ENCODE assay signal across 12 cellular contexts in genomic region chr18:269480-270090, GRCh38. TPM values are rescaled to one million over a fixed set of nuclear protein-coding genes. Genes with fewer than 3 reads are reported as not detected.
A peak's percentile ranks its signal among the peaks of the same experiment; 100 is the strongest.
DNase-seq lines count a peak whose midpoint lies in the region; ATAC-seq and TF ChIP-seq lines count a peak whose summit lies in the region.
"Had no signal": no experiment of that assay in that cellular context is flagged by ENCODE, and none has a peak within 500 bp of the region (broad histone marks: within the 10 kb centered on the region; RNA-seq: fewer than 3 reads in every experiment).

No MANE protein-coding gene starts in this region.

- H3K36me3 ChIP-seq in CD8-positive, alpha-beta memory T cell (ENCODE audit: insufficient read depth, low read length), result peaks cover 5% of the 10 kb centered on the region
- peaks cover 3 to 7% (median 4%) of the 10 kb centered on the region in 3 donors for H3K36me3 ChIP-seq in tibial artery
- H3K36me3 ChIP-seq: cardiac muscle cell had no signal

- no peak for TF ChIP-seq CTCF in HFF-Myc (IDR thresholded peaks at IDR 0.05; ENCODE audit: low read depth, low read length, missing control alignments)
- no peak for TF ChIP-seq CTCF in tibial artery (IDR thresholded peaks at IDR 0.05)

- DNase-seq in CD8-positive, alpha-beta memory T cell, result no peak
- DNase-seq in HFF-Myc (ENCODE audit: extremely low read depth, low read depth) (no peak), memory B cell (ENCODE audit: low spot score in 2 of 2) (no peak), NCI-H446 (lab: John Stamatoyannopoulos, UW) (no peak), tibial artery (no peak), 8988T (no peak), NCI-H187 treated with DMSO at 0.1 percent for 48 hours (lab: John Stamatoyannopoulos, UW) (no peak)
- DNase-seq in activated CD8-positive, alpha-beta T cell treated with anti-CD3 and anti-CD28 coated beads, Interleukin-2, amount 10 ng/mL, durations not matched to agents 7 days and 5 days, result no peak
- DNase-seq: EL, left lung had no signal

- CTCF ChIA-PET in CD8-positive, alpha-beta memory T cell (lab: Charles Lee), result no interaction called here
- CTCF ChIA-PET in activated CD8-positive, alpha-beta T cell treated with anti-CD3 and anti-CD28 coated beads, Interleukin-2, amount 10 ng/mL, durations not matched to agents 7 days and 5 days (lab: Charles Lee), result interaction anchor here (0.7 kb wide), 1 partner anchor 110 kb away, joined by 3 read pairs; no protein-coding TSS in a partner anchor

- peaks cover 24% of the 10 kb centered on the region for H3K4me1 ChIP-seq in CD8-positive, alpha-beta memory T cell (ENCODE audit: insufficient read depth, low read length)
- H3K4me1 ChIP-seq in tibial artery, result peaks cover 0 to 25% (median 18%) of the 10 kb centered on the region in 4 donors

- peaks cover 0 to 22% (median 3%) of the 10 kb centered on the region in 3 donors for H3K36me3 Mint-ChIP-seq in CD8-positive, alpha-beta memory T cell
- H3K36me3 Mint-ChIP-seq in activated CD8-positive, alpha-beta T cell treated with anti-CD3 and anti-CD28 coated beads, Interleukin-2, amount 10 ng/mL, durations not matched to agents 7 days and 5 days (ENCODE audit: low read depth), result peaks cover 10% of the 10 kb centered on the region
- H3K36me3 Mint-ChIP-seq in memory B cell, result peaks cover 8% of the 10 kb centered on the region

- H3K4me3 Mint-ChIP-seq in CD8-positive, alpha-beta memory T cell, result peak overlapping the region; percentile 53 to 100 (median 98)
- H3K4me3 Mint-ChIP-seq in activated CD8-positive, alpha-beta T cell treated with anti-CD3 and anti-CD28 coated beads, Interleukin-2, amount 10 ng/mL, durations not matched to agents 7 days and 5 days, result peak overlapping the region; percentile 99
- H3K4me3 Mint-ChIP-seq in memory B cell, result peak overlapping the region; percentile 35

- no peak overlapping the region for H3K27ac ChIP-seq in CD8-positive, alpha-beta memory T cell (ENCODE audit: low read depth, low read length)
- no peak overlapping the region for H3K27ac ChIP-seq in tibial artery

- intact Hi-C loops in tibial artery (cut with DNase I; ENCODE audit: low total_unique reads), result no loop called here

- no peaks in the 10 kb centered on the region for H3K9me3 ChIP-seq in CD8-positive, alpha-beta memory T cell (ENCODE audit: low read length)
- no peaks in the 10 kb centered on the region for H3K9me3 ChIP-seq in tibial artery
- H3K9me3 ChIP-seq: left lung, thyroid gland had no signal

- no peak overlapping the region for H3K4me3 ChIP-seq in CD8-positive, alpha-beta memory T cell (ENCODE audit: low read length)
- H3K4me3 ChIP-seq in HFF-Myc (replicated peaks; ENCODE audit: low read depth, low read length) (peak overlapping the region; percentile 91), tibial artery (peak overlapping the region in 1 of 2 donors; percentile 84)

- ATAC-seq in activated CD8-positive, alpha-beta T cell treated with anti-CD3 and anti-CD28 coated beads, Interleukin-2, amount 10 ng/mL, durations not matched to agents 7 days and 5 days, result no peak
- ATAC-seq in memory B cell (ENCODE audit: low read depth), result no peak
- ATAC-seq: left lung had no signal

- H3K27me3 ChIP-seq in CD8-positive, alpha-beta memory T cell (ENCODE audit: insufficient read depth, low read length, poor library complexity, severe bottlenecking), result no peaks in the 10 kb centered on the region
- no peaks in the 10 kb centered on the region for H3K27me3 ChIP-seq in tibial artery
- H3K27me3 ChIP-seq: cardiac muscle cell, left lung, thyroid gland had no signal

- H3K4me1 Mint-ChIP-seq in CD8-positive, alpha-beta memory T cell, result peaks cover 27 to 41% (median 38%) of the 10 kb centered on the region in 3 donors
- H3K4me1 Mint-ChIP-seq in activated CD8-positive, alpha-beta T cell treated with anti-CD3 and anti-CD28 coated beads, Interleukin-2, amount 10 ng/mL, durations not matched to agents 7 days and 5 days (ENCODE audit: low read depth), result peaks cover 26% of the 10 kb centered on the region
- H3K4me1 Mint-ChIP-seq in memory B cell, result peaks cover 18% of the 10 kb centered on the region

- H3K9me3 Mint-ChIP-seq in CD8-positive, alpha-beta memory T cell, result no peaks in the 10 kb centered on the region
- no peaks in the 10 kb centered on the region for H3K9me3 Mint-ChIP-seq in activated CD8-positive, alpha-beta T cell treated with anti-CD3 and anti-CD28 coated beads, Interleukin-2, amount 10 ng/mL, durations not matched to agents 7 days and 5 days (ENCODE audit: insufficient read depth)
- no peaks in the 10 kb centered on the region for H3K9me3 Mint-ChIP-seq in memory B cell

- peak overlapping the region in 7 of 8 donors; percentile 3 to 100 (median 74) for H3K27ac Mint-ChIP-seq in CD8-positive, alpha-beta memory T cell
- peak overlapping the region; percentile 1 for H3K27ac Mint-ChIP-seq in activated CD8-positive, alpha-beta T cell treated with anti-CD3 and anti-CD28 coated beads, Interleukin-2, amount 10 ng/mL, durations not matched to agents 7 days and 5 days
- H3K27ac Mint-ChIP-seq in memory B cell, result peak overlapping the region; percentile 65

- POLR2A ChIA-PET in CD8-positive, alpha-beta memory T cell (lab: Charles Lee), result no interaction called here
- POLR2A ChIA-PET in activated CD8-positive, alpha-beta T cell treated with anti-CD3 and anti-CD28 coated beads, Interleukin-2, amount 10 ng/mL, durations not matched to agents 7 days and 5 days (lab: Charles Lee), result interaction anchor here (1.6 to 2.6 kb wide), 3 partner anchors 62 to 388 kb away, joined by 4 to 22 read pairs (median 17); partner anchors contain the start of genes TYMS and USP14

- no peaks in the 10 kb centered on the region for H3K27me3 Mint-ChIP-seq in CD8-positive, alpha-beta memory T cell
- H3K27me3 Mint-ChIP-seq in activated CD8-positive, alpha-beta T cell treated with anti-CD3 and anti-CD28 coated beads, Interleukin-2, amount 10 ng/mL, durations not matched to agents 7 days and 5 days (ENCODE audit: low read depth), result no peaks in the 10 kb centered on the region
- no peaks in the 10 kb centered on the region for H3K27me3 Mint-ChIP-seq in memory B cell

RNA-seq across cellular contexts. Expression of gene THOC1, which starts 1.7 kb away (rescaled TPM):
- total RNA-seq in CD8-positive, alpha-beta memory T cell, result 10 to 100 TPM; 51.8 to 54.6 TPM
- polyA plus RNA-seq in CD8-positive, alpha-beta memory T cell, result 14.6 TPM
- total RNA-seq in activated CD8-positive, alpha-beta T cell treated with anti-CD3 and anti-CD28 coated beads, Interleukin-2, amount 10 ng/mL, durations not matched to agents 7 days and 5 days, result 10 to 100 TPM; 43.6 to 49.4 TPM

Comparison
In these comparisons a context has a peak if more than half of its experiments do, and no peak if none do; other contexts are left out.
1. H3K27ac Mint-ChIP-seq: peak in every context shown above with its lines; median percentile 74 in CD8-positive, alpha-beta memory T cell; 65 in memory B cell; 1 in activated CD8-positive, alpha-beta T cell treated with anti-CD3 and anti-CD28 coated beads, Interleukin-2, amount 10 ng/mL, durations not matched to agents 7 days and 5 days.
2. H3K4me3 Mint-ChIP-seq: peak in every context shown above with its lines; median percentile 99 in activated CD8-positive, alpha-beta T cell treated with anti-CD3 and anti-CD28 coated beads, Interleukin-2, amount 10 ng/mL, durations not matched to agents 7 days and 5 days; 98 in CD8-positive, alpha-beta memory T cell; 35 in memory B cell.